22 cellular contexts compared by ENCODE assay signal in the genomic region with DNA sequence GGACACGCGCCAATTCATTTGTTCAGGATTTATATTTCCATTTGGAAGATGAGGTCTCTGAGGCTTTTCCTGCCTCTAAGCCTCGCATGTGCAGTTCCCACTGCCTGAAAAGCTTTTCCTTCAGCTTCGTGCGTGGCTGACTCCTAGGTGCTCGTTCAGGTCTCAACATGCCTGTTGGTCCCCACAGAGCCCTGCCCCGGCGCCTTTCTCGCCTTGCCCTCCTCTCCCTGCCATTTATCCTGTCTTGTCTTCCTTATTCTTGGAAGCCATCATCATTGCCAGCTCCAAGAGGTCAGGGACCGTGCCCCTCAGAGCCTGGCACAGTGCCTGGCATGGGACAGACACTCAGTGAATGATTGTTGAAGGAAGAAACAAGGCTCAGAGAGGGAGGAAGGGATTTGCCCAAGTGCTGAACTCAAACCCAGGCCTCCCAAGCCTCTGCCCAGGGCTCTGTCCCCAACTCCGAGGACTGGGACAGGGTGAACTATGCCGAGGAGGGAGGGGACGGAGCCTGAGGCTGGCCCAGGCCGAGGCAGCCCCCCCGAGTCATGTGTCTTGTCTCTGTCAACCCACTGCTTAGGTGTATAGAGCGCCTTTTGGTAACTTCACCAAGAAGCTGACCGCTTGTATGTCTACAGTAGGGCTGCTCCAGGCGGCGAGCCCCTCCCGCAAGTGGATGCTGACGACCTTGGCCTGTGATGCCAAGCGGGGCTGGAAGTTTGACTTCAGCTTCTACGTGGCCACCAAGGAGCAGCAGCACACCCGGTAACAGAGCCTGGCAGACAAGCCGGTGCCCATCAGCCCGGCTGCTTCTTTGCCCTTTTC. TPM values are rescaled to one million over a fixed set of nuclear protein-coding genes. Genes with fewer than 3 reads are reported as not detected.
"Had no signal": no experiment of that assay in that cellular context is flagged by ENCODE, and none has a peak within 500 bp of the region (broad histone marks: within the 10 kb centered on the region; RNA-seq: fewer than 3 reads in every experiment).

No MANE protein-coding gene starts in this region.

- H3K36me3 Mint-ChIP-seq: activated naive CD4-positive, alpha-beta T cell treated with anti-CD3 and anti-CD28 coated beads, Interleukin-2, amount 50 U/mL, for 24 hours; T-cell had no signal

- FAIRE-seq: astrocyte, islet of Langerhans had no signal

- ATAC-seq: activated T-cell treated with anti-CD3 and anti-CD28 coated beads, Interleukin-2, amount 50 U/mL, for 72 hours; effector memory CD8-positive, alpha-beta T cell; lower lobe of right lung; right cardiac atrium; SK-N-SH treated with all-trans-retinoic acid at 6 μM for 48 hours; T-cell had no signal

- H3K27ac Mint-ChIP-seq: activated naive CD4-positive, alpha-beta T cell treated with anti-CD3 and anti-CD28 coated beads, Interleukin-2, amount 50 U/mL, for 24 hours; activated T-cell treated with anti-CD3 and anti-CD28 coated beads, Interleukin-2, amount 50 U/mL, for 72 hours; effector memory CD8-positive, alpha-beta T cell; nephron progenitor cell; T-cell had no signal

- H3K4me3 Mint-ChIP-seq: activated naive CD4-positive, alpha-beta T cell treated with anti-CD3 and anti-CD28 coated beads, Interleukin-2, amount 50 U/mL, for 24 hours; activated T-cell treated with anti-CD3 and anti-CD28 coated beads, Interleukin-2, amount 50 U/mL, for 72 hours; effector memory CD8-positive, alpha-beta T cell; nephron progenitor cell; T-cell had no signal

- H3K27me3 Mint-ChIP-seq: activated naive CD4-positive, alpha-beta T cell treated with anti-CD3 and anti-CD28 coated beads, Interleukin-2, amount 50 U/mL, for 24 hours; T-cell had no signal

- H3K36me3 ChIP-seq: adrenal gland, cardiac muscle cell, lower lobe of right lung, prostate gland, uterus had no signal

- H3K27ac ChIP-seq: adrenal gland, cardiac muscle cell, epithelial cell of prostate, lower lobe of right lung, prostate gland, uterus had no signal

- H3K4me3 ChIP-seq: adrenal gland, cardiac muscle cell, lower lobe of right lung, prostate gland, smooth muscle cell, uterus had no signal

- H3K9me3 Mint-ChIP-seq: activated naive CD4-positive, alpha-beta T cell treated with anti-CD3 and anti-CD28 coated beads, Interleukin-2, amount 50 U/mL, for 24 hours; activated T-cell treated with anti-CD3 and anti-CD28 coated beads, Interleukin-2, amount 50 U/mL, for 72 hours; effector memory CD8-positive, alpha-beta T cell; nephron progenitor cell; T-cell had no signal

- H3K4me1 Mint-ChIP-seq: activated naive CD4-positive, alpha-beta T cell treated with anti-CD3 and anti-CD28 coated beads, Interleukin-2, amount 50 U/mL, for 24 hours; T-cell had no signal

- H3K4me1 ChIP-seq: adrenal gland, lower lobe of right lung, prostate gland, uterus had no signal

- DNase-seq: activated CD4-positive, alpha-beta T cell treated with anti-CD3 and anti-CD28 coated beads, Interleukin-2, amount 50 U/mL, for 1 hour; activated gamma-delta T cell; activated T-cell treated with anti-CD3 and anti-CD28 coated beads, Interleukin-2, amount 50 U/mL, for 72 hours; adrenal gland; effector memory CD8-positive, alpha-beta T cell; foreskin fibroblast; lower lobe of right lung; midbrain; nephron progenitor cell; right cardiac atrium; stimulated activated CD4-positive, alpha-beta T cell treated with anti-CD3 and anti-CD28 coated beads, Interleukin-4, amount 100 ng/mL, for 1 hour; T-helper 9 cell; uterus had no signal

- H3K27me3 ChIP-seq: adrenal gland, cardiac muscle cell, uterus had no signal

- H3K9me3 ChIP-seq: adrenal gland, lower lobe of right lung, prostate gland, uterus had no signal

RNA-seq across cellular contexts. Expression of a gene that starts 47.3 kb away (rescaled TPM):
- total RNA-seq: smooth muscle cell had no signal
